ENCODE assay signal across 22 cellular contexts in the genomic region with DNA sequence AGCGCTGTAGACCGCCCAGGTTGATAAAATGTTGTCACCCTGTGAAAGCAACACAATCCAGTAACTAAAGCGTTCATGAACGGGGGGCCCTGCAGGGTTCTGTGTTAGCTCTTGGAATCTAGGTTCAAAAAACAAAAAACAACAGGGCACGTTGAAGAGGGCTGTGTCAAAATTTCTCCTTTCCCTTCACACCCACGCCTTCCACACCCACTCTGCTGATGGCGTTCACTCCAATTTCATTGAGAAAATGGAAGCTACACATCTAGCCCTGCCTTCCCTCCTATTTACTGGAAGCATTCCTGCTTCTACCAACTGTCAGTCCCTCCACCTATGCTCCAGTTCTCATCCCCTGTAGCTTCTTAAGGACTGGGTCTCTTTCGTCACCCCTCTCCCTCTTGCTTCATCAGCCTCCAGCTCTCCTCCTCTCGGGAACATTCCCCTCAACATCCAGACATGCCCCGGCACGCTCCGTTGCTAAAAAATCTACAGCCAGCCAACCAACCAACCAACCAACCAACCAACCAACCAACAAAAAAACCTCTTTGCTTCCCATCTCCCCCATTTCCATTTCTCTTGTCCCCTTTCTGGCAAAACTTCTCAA.
DNase-seq lines count a peak whose midpoint lies in the region; ATAC-seq and TF ChIP-seq lines count a peak whose summit lies in the region.
"Had no signal": no experiment of that assay in that cellular context is flagged by ENCODE, and none has a peak within 500 bp of the region (broad histone marks: within the 10 kb centered on the region; RNA-seq: fewer than 3 reads in every experiment).

No MANE protein-coding gene starts in this region.

- H3K9me3 ChIP-seq in HUES48 (ENCODE audit: control insufficient read depth, insufficient read depth, low read length) (peaks cover 5% of the 10 kb centered on the region; the same call in 1 of the 2 replicates), SJCRH30 (replicated peaks) (0 out of 2 replicates have a peak, but pooled peaks cover 3% of the 10 kb centered on the region)
- H3K9me3 ChIP-seq: right lobe of liver had no signal

- ATAC-seq in omental fat pad (ENCODE audit: low FRiP score): peak; percentile 9
- no peak for ATAC-seq in HG03139 (IDR thresholded peaks at IDR 0.05; ENCODE audit: unreplicated experiment)
- ATAC-seq: activated CD4-positive, CD25-positive, alpha-beta regulatory T cell treated with anti-CD3 and anti-CD28 coated beads, Interleukin-2, amount 50 U/mL, for 24 hours; right lobe of liver; stimulated activated effector memory CD8-positive, alpha-beta T cell treated with anti-CD3 and anti-CD28 coated beads, Interleukin-12 subunit alpha, Interleukin-12 subunit beta, amount 100 ng/mL, for 72 hours had no signal

- H3K27me3 ChIP-seq in HUES48 (ENCODE audit: control insufficient read depth, insufficient read depth, low read length): no peaks in the 10 kb centered on the region
- no peaks in the 10 kb centered on the region for H3K27me3 ChIP-seq in SJCRH30
- H3K27me3 ChIP-seq: right lobe of liver had no signal

- TF ChIP-seq CTCF in omental fat pad (IDR thresholded peaks at IDR 0.05): no peak
- no peak for TF ChIP-seq CTCF in GM13977 (IDR thresholded peaks at IDR 0.05; ENCODE audit: extremely low read depth, insufficient read depth, missing control alignments)

- no peak overlapping the region for H3K4me3 ChIP-seq in HUES48 (ENCODE audit: low read depth, low read length)
- peak overlapping the region; percentile 22 for H3K4me3 ChIP-seq in SJCRH30
- H3K4me3 ChIP-seq: right lobe of liver had no signal

- DNase-seq in SJCRH30: peak in 1 of 2 experiments; percentile 16
- peak; percentile 14 for DNase-seq in epithelial cell of prostate (ENCODE audit: low read depth, low spot score)
- DNase-seq in omental fat pad (ENCODE audit: low spot score): no peak
- no peak for DNase-seq in AG20443 (ENCODE audit: low spot score)
- DNase-seq in GM13977 (ENCODE audit: low spot score): no peak
- DNase-seq: activated CD4-positive, alpha-beta memory T cell treated with anti-CD3 and anti-CD28 coated beads, Interleukin-2, amount 10 ng/mL, durations not matched to agents 7 days and 5 days; DND-41; glutamatergic neuron; HCEC 1CT; Kasumi-1; NCI-H187; NCI-H774; posterior cingulate gyrus; right lobe of liver; stimulated activated CD4-positive, alpha-beta T cell treated with anti-CD3 and anti-CD28 coated beads, Interleukin-12 subunit alpha, Interleukin-12 subunit beta, amount 100 ng/mL, for 4 hours; stimulated activated CD4-positive, alpha-beta T cell treated with anti-CD3 and anti-CD28 coated beads, Interleukin-4, amount 100 ng/mL, for 24 hours; T-helper 1 cell had no signal

- in situ Hi-C loops in GM13977 (cut with MboI; ENCODE audit: low pct_unique_long_range_greater_than_20kb, low sequenced_read_pairs, unreplicated experiment): no loop called here

- no peaks in the 10 kb centered on the region for H3K36me3 ChIP-seq in HUES48 (ENCODE audit: control insufficient read depth, insufficient read depth, low read length)
- H3K36me3 ChIP-seq in SJCRH30: no peaks in the 10 kb centered on the region
- H3K36me3 ChIP-seq: right lobe of liver had no signal

- H3K9ac ChIP-seq in HUES48 (ENCODE audit: low read depth, low read length): no peak overlapping the region

- H3K27ac ChIP-seq in HUES48 (ENCODE audit: low read depth, low read length) (peak overlapping the region; percentile 70), SJCRH30 (no peak overlapping the region), epithelial cell of prostate (no peak overlapping the region)
- H3K27ac ChIP-seq: C4-2B, right lobe of liver had no signal

- H3K4me1 ChIP-seq in HUES48 (ENCODE audit: control insufficient read depth, insufficient read depth, low read length) (peaks cover 22% of the 10 kb centered on the region), SJCRH30 (peaks cover 4% of the 10 kb centered on the region; the same call in 1 of the 2 replicates)
- H3K4me1 ChIP-seq: right lobe of liver had no signal
